19 cellular contexts compared by ENCODE assay signal in genomic region chr2:101199153-101199810, GRCh38. TPM values are rescaled to one million over a fixed set of nuclear protein-coding genes. Genes with fewer than 3 reads are reported as not detected.
DNase-seq lines count a peak whose midpoint lies in the region; TF ChIP-seq lines count a peak whose summit lies in the region.
"Had no signal": no experiment of that assay in that cellular context is flagged by ENCODE, and none has a peak within 500 bp of the region (broad histone marks: within the 10 kb centered on the region; RNA-seq: fewer than 3 reads in every experiment).

No MANE protein-coding gene starts in this region.

- H3K4me3 ChIP-seq in choroid plexus epithelial cell (ENCODE audit: low read depth, low read length) = no peak overlapping the region
- H3K4me3 ChIP-seq in fibroblast of villous mesenchyme (ENCODE audit: low read depth, low read length) = no peak overlapping the region
- H3K4me3 ChIP-seq: SJSA1, testis, vagina had no signal

- in situ Hi-C loops in Caki2 (cut with HindIII; ENCODE audit: low pct_unique_long_range_greater_than_20kb, low sequenced_read_pairs) = no loop called here

- peak; percentile 18 for DNase-seq in Caki2 (ENCODE audit: low read depth)
- peak; percentile 22 for DNase-seq in OCI-M1 (lab: John Stamatoyannopoulos, UW)
- DNase-seq in choroid plexus epithelial cell (ENCODE audit: low read depth) = peak; percentile 41
- DNase-seq in fibroblast of villous mesenchyme (ENCODE audit: low read depth) = peak; percentile 74
- no peak for DNase-seq in stimulated activated CD4-positive, alpha-beta T cell treated with anti-CD3 and anti-CD28 coated beads, Interleukin-4, amount 100 ng/mL, for 1 hour
- DNase-seq in putamen (ENCODE audit: low spot score) = no peak
- DNase-seq in NCI-H345 (lab: John Stamatoyannopoulos, UW) = no peak
- no peak for DNase-seq in cortex of kidney (lab: John Stamatoyannopoulos, UW)
- DNase-seq: activated CD4-positive, alpha-beta T cell treated with anti-CD3 and anti-CD28 coated beads, Interleukin-2, amount 10 ng/mL, durations not matched to agents 7 days and 5 days; DMS 273 treated with DMSO at 0.1 percent for 48 hours; GF-D8; Karpas-422; kidney glomerular epithelial cell; NCI-H1092 treated with DMSO at 0.1 percent for 48 hours; NCI-H2029 treated with DMSO at 0.1 percent for 48 hours; stimulated activated CD4-positive, alpha-beta T cell treated with anti-CD3 and anti-CD28 coated beads, Interleukin-2, amount 100 ng/mL, for 24 hours; testis had no signal

- TF ChIP-seq CTCF in choroid plexus epithelial cell (conservative IDR thresholded peaks at IDR 0.05; ENCODE audit: low read depth, low read length) (no peak), fibroblast of villous mesenchyme (IDR thresholded peaks at IDR 0.05; ENCODE audit: insufficient read depth, low read depth, low read length) (no peak)

RNA-seq across cellular contexts. Expression of gene TBC1D8, which starts 48.1 kb away (rescaled TPM):
- 37.2 and 49.8 TPM in 2 replicates for total RNA-seq in Caki2 (2014; rRNA removed; shearing (Covaris generic); ENCODE audit: low replicate concordance)
- 10.6 and 13.4 TPM in 2 replicates for total RNA-seq in fibroblast of villous mesenchyme

RNA-seq across cellular contexts. Expression of gene CNOT11, which starts 53.4 kb away (rescaled TPM):
- 96.0 and 125 TPM in 2 replicates for total RNA-seq in Caki2 (2014; rRNA removed; shearing (Covaris generic); ENCODE audit: low replicate concordance)
- 39.0 and 51.0 TPM in 2 replicates for total RNA-seq in fibroblast of villous mesenchyme

Comparison
In these comparisons a context has a peak if more than half of its experiments do, and no peak if none do; other contexts are left out.
1. DNase-seq: peak in Caki2 (single experiment), OCI-M1 (single experiment), choroid plexus epithelial cell (single experiment) and fibroblast of villous mesenchyme (single experiment); none in stimulated activated CD4-positive, alpha-beta T cell treated with anti-CD3 and anti-CD28 coated beads, Interleukin-4, amount 100 ng/mL, for 1 hour (single experiment), putamen (single experiment), NCI-H345 (single experiment) and cortex of kidney (single experiment).